In genomic region chr17:55274371-55275255, GRCh38 we compare ENCODE assay signal across 21 cellular contexts. TPM values are rescaled to one million over a fixed set of nuclear protein-coding genes. Genes with fewer than 3 reads are reported as not detected.
A peak's percentile ranks its signal among the peaks of the same experiment; 100 is the strongest.
DNase-seq lines count a peak whose midpoint lies in the region; ATAC-seq and TF ChIP-seq lines count a peak whose summit lies in the region.
"Had no signal": no experiment of that assay in that cellular context is flagged by ENCODE, and none has a peak within 500 bp of the region (broad histone marks: within the 10 kb centered on the region; RNA-seq: fewer than 3 reads in every experiment).

No MANE protein-coding gene starts in this region.

- H3K79me2 ChIP-seq in Karpas-422 (ENCODE audit: low read length) = no peaks in the 10 kb centered on the region

- 67 to 87% (median 81%) methylated on average over 7 of the region's 7 CpGs for WGBS in stomach, 5 donors

- H3K9ac ChIP-seq in Karpas-422 (ENCODE audit: low read length) = no peak overlapping the region

- no peak overlapping the region for H2AFZ ChIP-seq in Karpas-422 (ENCODE audit: low read length)

- ATAC-seq in lower lobe of right lung = no peak
- ATAC-seq in GM18511 (IDR thresholded peaks at IDR 0.05; ENCODE audit: unreplicated experiment) = no peak
- ATAC-seq: activated CD4-positive, alpha-beta T cell treated with anti-CD3 and anti-CD28 coated beads for 36 hours had no signal

- no peak for TF ChIP-seq CTCF in dorsolateral prefrontal cortex (IDR thresholded peaks at IDR 0.05 in 54 of 56, conservative IDR thresholded peaks at IDR 0.05 in 2 of 56; ENCODE audit: low read depth in 1 of 56, partially characterized antibody in 56 of 56)
- TF ChIP-seq CTCF in lower lobe of right lung (IDR thresholded peaks at IDR 0.05) = no peak
- TF ChIP-seq CTCF in stomach (IDR thresholded peaks at IDR 0.05) = no peak

- no peaks in the 10 kb centered on the region for H3K4me1 ChIP-seq in Karpas-422 (ENCODE audit: low read length)
- H3K4me1 ChIP-seq in lower lobe of right lung = peaks cover 54% of the 10 kb centered on the region
- peaks cover 16 to 71% (median 35%) of the 10 kb centered on the region in 4 donors for H3K4me1 ChIP-seq in stomach
- H3K4me1 ChIP-seq: SJSA1 had no signal

- H3K9me3 ChIP-seq in Karpas-422 (ENCODE audit: low read length) (no peaks in the 10 kb centered on the region), lower lobe of right lung (no peaks in the 10 kb centered on the region), stomach (no peaks in the 10 kb centered on the region)
- H3K9me3 ChIP-seq: SJSA1 had no signal

- no peak overlapping the region for H3K4me3 ChIP-seq in Karpas-422 (ENCODE audit: low read length)
- peak overlapping the region in 31 of 59 donors; percentile 0 to 84 (median 33) for H3K4me3 ChIP-seq in dorsolateral prefrontal cortex
- no peak overlapping the region for H3K4me3 ChIP-seq in lower lobe of right lung
- no peak overlapping the region for H3K4me3 ChIP-seq in stomach
- H3K4me3 ChIP-seq: SJSA1 had no signal

- H3K4me2 ChIP-seq in Karpas-422 (ENCODE audit: low read depth, low read length, poor library complexity, severe bottlenecking) = no peak overlapping the region

- no peaks in the 10 kb centered on the region for H4K20me1 ChIP-seq in Karpas-422 (ENCODE audit: insufficient read depth, low read depth, low read length)

- TF ChIP-seq POLR2A in stomach (IDR thresholded peaks at IDR 0.05) = no peak

- DNase-seq in Karpas-422 = peak; percentile 9
- no peak for DNase-seq in dorsolateral prefrontal cortex
- no peak for DNase-seq in lower lobe of right lung
- no peak for DNase-seq in stomach
- DNase-seq in SKM-1 treated with dmso at 0.1 percent for 144 hours (lab: John Stamatoyannopoulos, UW; ENCODE audit: unreplicated experiment) = no peak
- DNase-seq in AG20443 (ENCODE audit: low spot score) = no peak
- DNase-seq in CD1c-positive myeloid dendritic cell (ENCODE audit: extremely low spot score) = no peak
- DNase-seq: activated CD4-positive, alpha-beta T cell treated with anti-CD3 and anti-CD28 coated beads for 36 hours; activated CD8-positive, alpha-beta memory T cell treated with anti-CD3 and anti-CD28 coated beads, Interleukin-2, amount 50 U/mL, for 48 hours; CD4-positive, alpha-beta memory T cell; effector CD8-positive, alpha-beta T cell; IMR-90; NCI-H1930; NCI-H526; nephron progenitor cell; retina; stimulated activated CD4-positive, alpha-beta T cell treated with anti-CD3 and anti-CD28 coated beads, Interleukin-2, amount 100 ng/mL, for 48 hours; trophoblast cell had no signal

- TF ChIP-seq EP300 in stomach (IDR thresholded peaks at IDR 0.05) = no peak

- intact Hi-C loops in dorsolateral prefrontal cortex (cut with DNase I) = no loop called here
- intact Hi-C loops in lower lobe of right lung (cut with DNase I) = no loop called here
- intact Hi-C loops in stomach (cut with DNase I; ENCODE audit: low total_unique reads) = no loop called here

- H3K36me3 ChIP-seq in Karpas-422 (ENCODE audit: insufficient read depth, low read length) (no peaks in the 10 kb centered on the region), lower lobe of right lung (no peaks in the 10 kb centered on the region), stomach (no peaks in the 10 kb centered on the region)
- H3K36me3 ChIP-seq: SJSA1 had no signal

- H3K27me3 ChIP-seq in Karpas-422 (ENCODE audit: low read length) (0 out of 2 replicates have a peak, but pooled peaks cover 2% of the 10 kb centered on the region), dorsolateral prefrontal cortex (no peaks in the 10 kb centered on the region), lower lobe of right lung (ENCODE audit: low read depth) (no peaks in the 10 kb centered on the region), stomach (no peaks in the 10 kb centered on the region)

- H3K27ac ChIP-seq in Karpas-422 (ENCODE audit: low read length) = no peak overlapping the region
- peak overlapping the region in 57 of 59 donors; percentile 1 to 95 (median 85) for H3K27ac ChIP-seq in dorsolateral prefrontal cortex
- peak overlapping the region; percentile 58 for H3K27ac ChIP-seq in lower lobe of right lung
- peak overlapping the region in 4 of 5 donors; percentile 68 to 81 (median 72) for H3K27ac ChIP-seq in stomach
- H3K27ac ChIP-seq: SJSA1 had no signal

- no peaks in the 10 kb centered on the region for H3K9me2 ChIP-seq in Karpas-422 (replicated peaks; ENCODE audit: insufficient read depth, low read length)

RNA-seq across cellular contexts. Expression of gene HLF, which starts 9.9 kb away (rescaled TPM):
- not detected in 2 replicates for total RNA-seq in Karpas-422 (2014; rRNA removed; shearing (Covaris generic); ENCODE audit: low replicate concordance)
- total RNA-seq in dorsolateral prefrontal cortex = 100 to 1,000 TPM in 94 of 120 experiments, 10 to 100 TPM in 26; 36.7 to 194 (median 124) TPM
- total RNA-seq in lower lobe of right lung = 29.4 TPM
- 10 to 100 TPM in 3 of 5 donors, 1 to 10 TPM in 2; 2.3 to 42.4 (median 12.9) TPM for total RNA-seq in stomach
- polyA plus RNA-seq in stomach = 10 to 100 TPM in 1 of 3 donors, 1 to 10 TPM in 2; 1.6 to 10.6 (median 2.9) TPM
- total RNA-seq: lung microvascular endothelial cell had no signal
- polyA plus RNA-seq: IMR-90 had no signal

Comparison
In these comparisons a context has a peak if more than half of its experiments do, and no peak if none do; other contexts are left out.
1. H3K4me3 ChIP-seq: peak in dorsolateral prefrontal cortex (31 of 59); none in Karpas-422 (single experiment), lower lobe of right lung (single experiment) and stomach (0 of 4).